12 cellular contexts compared by ENCODE assay signal in genomic region chr6:121771937-121772717, GRCh38.
DNase-seq lines count a peak whose midpoint lies in the region; ATAC-seq and TF ChIP-seq lines count a peak whose summit lies in the region.
"Had no signal": no experiment of that assay in that cellular context is flagged by ENCODE, and none has a peak within 500 bp of the region (broad histone marks: within the 10 kb centered on the region; RNA-seq: fewer than 3 reads in every experiment).

No MANE protein-coding gene starts in this region.

- no peaks in the 10 kb centered on the region for H3K36me3 Mint-ChIP-seq in activated T-helper 2 cell treated with anti-CD3 and anti-CD28 coated beads, Interferon-gamma antibody, Interleukin-2, Interleukin-4, amounts not matched to agents 10 μg/mL and 5 μg/mL and 100 μg/mL, durations not matched to agents 14 hours and 24 hours and 36 hours (ENCODE audit: low read depth)
- no peaks in the 10 kb centered on the region for H3K36me3 Mint-ChIP-seq in Caco-2 (ENCODE audit: insufficient read depth, unreplicated experiment)
- H3K36me3 Mint-ChIP-seq: mesothelial cell of epicardium had no signal

- no peak overlapping the region for H3K4me3 ChIP-seq in Caco-2 (ENCODE audit: low read depth, low read length)
- H3K4me3 ChIP-seq: heart left ventricle, right atrium auricular region had no signal

- no TSS peak for BruUV-seq in Caco-2 (replicated peaks; lab: Mats Ljungman, UMichigan)

- intact Hi-C loops in activated T-helper 2 cell treated with anti-CD3 and anti-CD28 coated beads, Interferon-gamma antibody, Interleukin-2, Interleukin-4, amounts not matched to agents 10 μg/mL and 5 μg/mL and 100 μg/mL, durations not matched to agents 14 hours and 24 hours and 36 hours (cut with micrococcal nuclease), result loop anchor here (1.0 to 5.0 kb wide), 4 partner anchors 84 to 438 kb away; partner anchors contain the start of gene TBC1D32
- intact Hi-C loops in Caco-2 (cut with micrococcal nuclease; ENCODE audit: unreplicated experiment), result no loop called here

- no peaks in the 10 kb centered on the region for H3K4me1 ChIP-seq in Caco-2
- H3K4me1 ChIP-seq: right atrium auricular region had no signal

- H3K4me3 Mint-ChIP-seq in activated T-helper 2 cell treated with anti-CD3 and anti-CD28 coated beads, Interferon-gamma antibody, Interleukin-2, Interleukin-4, amounts not matched to agents 10 μg/mL and 5 μg/mL and 100 μg/mL, durations not matched to agents 14 hours and 24 hours and 36 hours (ENCODE audit: low read depth), result no peak overlapping the region
- H3K4me3 Mint-ChIP-seq in Caco-2 (ENCODE audit: unreplicated experiment), result no peak overlapping the region
- H3K4me3 Mint-ChIP-seq: activated T-cell treated with anti-CD3 and anti-CD28 coated beads, Interleukin-2, amount 50 U/mL, for 4 hours; mesothelial cell of epicardium had no signal

- H3K27me3 Mint-ChIP-seq in activated T-helper 2 cell treated with anti-CD3 and anti-CD28 coated beads, Interferon-gamma antibody, Interleukin-2, Interleukin-4, amounts not matched to agents 10 μg/mL and 5 μg/mL and 100 μg/mL, durations not matched to agents 14 hours and 24 hours and 36 hours (ENCODE audit: low read depth), result peaks cover 1% of the 10 kb centered on the region
- no peaks in the 10 kb centered on the region for H3K27me3 Mint-ChIP-seq in Caco-2 (ENCODE audit: insufficient read depth, unreplicated experiment)

- H3K27me3 ChIP-seq in Caco-2 (replicated peaks; ENCODE audit: control insufficient read depth, insufficient read depth, low read length), result no peaks in the 10 kb centered on the region
- H3K27me3 ChIP-seq: heart left ventricle, right atrium auricular region had no signal

- H3K9me3 ChIP-seq in Caco-2, result no peaks in the 10 kb centered on the region
- H3K9me3 ChIP-seq: heart left ventricle, right atrium auricular region had no signal

- H3K27ac Mint-ChIP-seq in activated T-helper 2 cell treated with anti-CD3 and anti-CD28 coated beads, Interferon-gamma antibody, Interleukin-2, Interleukin-4, amounts not matched to agents 10 μg/mL and 5 μg/mL and 100 μg/mL, durations not matched to agents 14 hours and 24 hours and 36 hours, result peak overlapping the region; percentile 80
- no peak overlapping the region for H3K27ac Mint-ChIP-seq in Caco-2 (ENCODE audit: unreplicated experiment)
- H3K27ac Mint-ChIP-seq: mesothelial cell of epicardium had no signal

- ATAC-seq in GM18870 (IDR thresholded peaks at IDR 0.05; ENCODE audit: unreplicated experiment) (peak; percentile 91), GM21390 (IDR thresholded peaks at IDR 0.05; ENCODE audit: unreplicated experiment) (peak; percentile 89), HG03064 (IDR thresholded peaks at IDR 0.05; ENCODE audit: low read depth, unreplicated experiment) (peak; percentile 87)

- peaks cover 14% of the 10 kb centered on the region for H3K9me3 Mint-ChIP-seq in activated T-helper 2 cell treated with anti-CD3 and anti-CD28 coated beads, Interferon-gamma antibody, Interleukin-2, Interleukin-4, amounts not matched to agents 10 μg/mL and 5 μg/mL and 100 μg/mL, durations not matched to agents 14 hours and 24 hours and 36 hours
- no peaks in the 10 kb centered on the region for H3K9me3 Mint-ChIP-seq in Caco-2 (ENCODE audit: unreplicated experiment)
- H3K9me3 Mint-ChIP-seq: mesothelial cell of epicardium had no signal

- CTCF ChIA-PET in Caco-2 (lab: Charles Lee), result no interaction called here

- no peaks in the 10 kb centered on the region for H3K36me3 ChIP-seq in Caco-2 (ENCODE audit: control insufficient read depth, insufficient read depth, low read length)
- H3K36me3 ChIP-seq: heart left ventricle, right atrium auricular region had no signal

- POLR2A ChIA-PET in Caco-2 (lab: Charles Lee), result no interaction called here

- no peak for DNase-seq in activated T-helper 2 cell treated with anti-CD3 and anti-CD28 coated beads, Interferon-gamma antibody, Interleukin-2, Interleukin-4, amounts not matched to agents 10 μg/mL and 5 μg/mL and 100 μg/mL, durations not matched to agents 14 hours and 24 hours and 36 hours (ENCODE audit: low spot score)
- no peak for DNase-seq in NCI-H2029 treated with DMSO at 0.1 percent for 48 hours (lab: John Stamatoyannopoulos, UW)
- DNase-seq in Caco-2, result no peak
- no peak for DNase-seq in GF-D8 (lab: John Stamatoyannopoulos, UW)
- DNase-seq: activated T-cell treated with anti-CD3 and anti-CD28 coated beads, Interleukin-2, amount 50 U/mL, for 4 hours; heart left ventricle; NCI-H82 had no signal

- TF ChIP-seq CTCF in Caco-2 (IDR thresholded peaks at IDR 0.05; ENCODE audit: insufficient read depth in 1 of 2, low read depth in 1 of 2, low read length in 1 of 2, severe bottlenecking in 1 of 2, unreplicated experiment in 1 of 2), result no peak

- peaks cover 29% of the 10 kb centered on the region for H3K4me1 Mint-ChIP-seq in activated T-helper 2 cell treated with anti-CD3 and anti-CD28 coated beads, Interferon-gamma antibody, Interleukin-2, Interleukin-4, amounts not matched to agents 10 μg/mL and 5 μg/mL and 100 μg/mL, durations not matched to agents 14 hours and 24 hours and 36 hours (ENCODE audit: low read depth)
- no peaks in the 10 kb centered on the region for H3K4me1 Mint-ChIP-seq in Caco-2 (ENCODE audit: low read depth, unreplicated experiment)
